Comparison of ENCODE assay signal across 1 cellular context in the genomic region with DNA sequence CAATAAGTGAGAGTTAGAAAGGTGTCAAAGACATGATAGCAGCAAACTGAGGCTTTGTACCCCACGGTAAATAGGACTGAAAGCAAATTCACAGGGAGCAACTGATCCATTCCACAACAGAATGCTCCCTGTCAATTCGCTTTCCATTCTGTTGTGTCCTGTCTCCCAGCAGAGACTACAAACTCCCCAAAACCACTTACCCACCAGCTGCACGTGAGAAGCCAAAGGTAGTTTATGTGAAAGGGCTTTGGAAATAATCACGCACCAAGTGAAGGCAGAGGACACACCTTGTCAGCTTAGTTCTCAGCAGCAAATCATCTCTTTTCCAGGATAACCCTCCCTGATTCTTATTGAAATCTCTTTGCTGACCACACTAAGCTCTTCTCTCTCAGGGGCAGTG.
TF ChIP-seq lines count a peak whose summit lies in the region.

No MANE protein-coding gene starts in this region.

TF ChIP-seq in IMR-90, 13 proteins besides CTCF, POLR2A, EP300 and RAD21 (continued from another document):
- no peak for TF ChIP-seq MAZ (IDR thresholded peaks at IDR 0.05; ENCODE audit: borderline replicate concordance, low read depth, low read length)
- TF ChIP-seq CEBPB (IDR thresholded peaks at IDR 0.05; ENCODE audit: low read depth, low read length) = no peak
- TF ChIP-seq, protein P1, sequence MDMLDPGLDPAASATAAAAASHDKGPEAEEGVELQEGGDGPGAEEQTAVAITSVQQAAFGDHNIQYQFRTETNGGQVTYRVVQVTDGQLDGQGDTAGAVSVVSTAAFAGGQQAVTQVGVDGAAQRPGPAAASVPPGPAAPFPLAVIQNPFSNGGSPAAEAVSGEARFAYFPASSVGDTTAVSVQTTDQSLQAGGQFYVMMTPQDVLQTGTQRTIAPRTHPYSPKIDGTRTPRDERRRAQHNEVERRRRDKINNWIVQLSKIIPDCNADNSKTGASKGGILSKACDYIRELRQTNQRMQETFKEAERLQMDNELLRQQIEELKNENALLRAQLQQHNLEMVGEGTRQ (IDR thresholded peaks at IDR 0.05; ENCODE audit: low read depth, low read length) = no peak
- no peak for TF ChIP-seq MAFK (IDR thresholded peaks at IDR 0.05; ENCODE audit: low read depth, low read length)
- no peak for TF ChIP-seq RFX5 (IDR thresholded peaks at IDR 0.05; ENCODE audit: low read depth, low read length)
- no peak for TF ChIP-seq NFE2L2 (IDR thresholded peaks at IDR 0.05; ENCODE audit: low read depth, low read length)
- TF ChIP-seq FOS (IDR thresholded peaks at IDR 0.05; ENCODE audit: low read depth, low read length) = no peak
- no peak for TF ChIP-seq BHLHE40 (IDR thresholded peaks at IDR 0.05; ENCODE audit: low read depth, low read length)
TF ChIP-seq in IMR-90: peak in this region for 0.
